1 cellular context compared by ENCODE assay signal in the genomic region with DNA sequence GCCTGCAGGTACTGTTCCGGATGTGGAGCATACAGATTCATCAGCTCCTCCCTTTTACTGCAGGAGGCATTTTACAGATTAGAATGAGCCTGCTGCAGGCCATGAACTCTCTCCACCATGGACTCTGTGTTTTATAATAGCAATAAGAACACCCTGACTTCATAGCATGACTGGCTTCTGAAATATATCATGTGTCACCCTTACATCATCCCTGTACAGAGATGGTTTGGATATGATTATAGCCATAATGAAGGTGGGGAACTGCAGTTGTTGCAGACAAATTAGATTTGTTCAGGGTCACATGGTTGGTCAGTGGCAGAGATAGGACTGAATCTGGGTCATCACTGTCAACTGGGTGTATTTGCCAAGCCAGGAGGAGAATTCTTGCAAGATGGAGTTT.
TF ChIP-seq lines count a peak whose summit lies in the region.

No MANE protein-coding gene starts in this region.

TF ChIP-seq in GM12878, 131 proteins besides CTCF, POLR2A, EP300 and RAD21 (continued from another document):
- TF ChIP-seq ZBTB33 (IDR thresholded peaks at IDR 0.05): no peak
